31 cellular contexts compared by ENCODE assay signal in genomic region chr11:65300621-65301290, GRCh38. TPM values are rescaled to one million over a fixed set of nuclear protein-coding genes. Genes with fewer than 3 reads are reported as not detected.
A peak's percentile ranks its signal among the peaks of the same experiment; 100 is the strongest.
DNase-seq lines count a peak whose midpoint lies in the region; ATAC-seq and TF ChIP-seq lines count a peak whose summit lies in the region.
"Had no signal": no experiment of that assay in that cellular context is flagged by ENCODE, and none has a peak within 500 bp of the region (broad histone marks: within the 10 kb centered on the region; RNA-seq: fewer than 3 reads in every experiment).

No MANE protein-coding gene starts in this region.

- no peak overlapping the region for H3K9ac ChIP-seq in fibroblast of lung (ENCODE audit: insufficient read depth, low read length)
- H3K9ac ChIP-seq in neural progenitor cell: no peak overlapping the region

- H3K4me3 ChIP-seq in fibroblast of lung (replicated peaks in 1 of 4; ENCODE audit: control extremely low read depth in 1 of 4, insufficient read depth in 1 of 4, low read depth in 3 of 4, low read length in 4 of 4) (no peak overlapping the region), neural progenitor cell (no peak overlapping the region), uterus (no peak overlapping the region)
- H3K4me3 ChIP-seq: GM12878, PC-9, psoas muscle, stomach had no signal

- no peaks in the 10 kb centered on the region for H3K4me1 Mint-ChIP-seq in activated CD4-positive, alpha-beta T cell treated with anti-CD3 and anti-CD28 coated beads, Interleukin-2, amount 10 ng/mL, durations not matched to agents 7 days and 5 days
- H3K4me1 Mint-ChIP-seq in activated CD4-positive, alpha-beta T cell treated with anti-CD3 and anti-CD28 coated beads for 36 hours: no peaks in the 10 kb centered on the region
- H3K4me1 Mint-ChIP-seq in neural progenitor cell: peaks cover 29% of the 10 kb centered on the region
- H3K4me1 Mint-ChIP-seq: CD4-positive, CD25-positive, alpha-beta regulatory T cell had no signal

- H3K79me2 ChIP-seq in fibroblast of lung (ENCODE audit: control insufficient read depth, insufficient read depth, low read length) (no peaks in the 10 kb centered on the region), neural progenitor cell (ENCODE audit: low read depth) (no peaks in the 10 kb centered on the region)

- H3K4me3 Mint-ChIP-seq in activated CD4-positive, alpha-beta T cell treated with anti-CD3 and anti-CD28 coated beads, Interleukin-2, amount 10 ng/mL, durations not matched to agents 7 days and 5 days: no peak overlapping the region
- H3K4me3 Mint-ChIP-seq in activated CD4-positive, alpha-beta T cell treated with anti-CD3 and anti-CD28 coated beads for 36 hours: no peak overlapping the region
- peak overlapping the region; percentile 2 for H3K4me3 Mint-ChIP-seq in neural progenitor cell
- H3K4me3 Mint-ChIP-seq: activated T-cell treated with anti-CD3 and anti-CD28 coated beads, Interleukin-2, amount 50 U/mL, for 4 hours; CD4-positive, CD25-positive, alpha-beta regulatory T cell had no signal

- no peaks in the 10 kb centered on the region for H3K27me3 Mint-ChIP-seq in activated CD4-positive, alpha-beta T cell treated with anti-CD3 and anti-CD28 coated beads, Interleukin-2, amount 10 ng/mL, durations not matched to agents 7 days and 5 days
- H3K27me3 Mint-ChIP-seq in activated CD4-positive, alpha-beta T cell treated with anti-CD3 and anti-CD28 coated beads for 36 hours: no peaks in the 10 kb centered on the region
- peaks cover 10% of the 10 kb centered on the region for H3K27me3 Mint-ChIP-seq in neural progenitor cell (ENCODE audit: insufficient read depth, low read depth)
- H3K27me3 Mint-ChIP-seq: CD4-positive, CD25-positive, alpha-beta regulatory T cell had no signal

- no peaks in the 10 kb centered on the region for H3K9me3 Mint-ChIP-seq in activated CD4-positive, alpha-beta T cell treated with anti-CD3 and anti-CD28 coated beads, Interleukin-2, amount 10 ng/mL, durations not matched to agents 7 days and 5 days
- no peaks in the 10 kb centered on the region for H3K9me3 Mint-ChIP-seq in activated CD4-positive, alpha-beta T cell treated with anti-CD3 and anti-CD28 coated beads for 36 hours (ENCODE audit: low read depth)
- H3K9me3 Mint-ChIP-seq in neural progenitor cell: no peaks in the 10 kb centered on the region
- H3K9me3 Mint-ChIP-seq: activated T-cell treated with anti-CD3 and anti-CD28 coated beads, Interleukin-2, amount 50 U/mL, for 4 hours had no signal

- no peak overlapping the region for H2AFZ ChIP-seq in fibroblast of lung (ENCODE audit: low read length)
- H2AFZ ChIP-seq in neural progenitor cell (replicated peaks): no peak overlapping the region
- H2AFZ ChIP-seq: PC-9 had no signal

- H3K27ac Mint-ChIP-seq in activated CD4-positive, alpha-beta T cell treated with anti-CD3 and anti-CD28 coated beads, Interleukin-2, amount 10 ng/mL, durations not matched to agents 7 days and 5 days: peak overlapping the region; percentile 34
- no peak overlapping the region for H3K27ac Mint-ChIP-seq in activated CD4-positive, alpha-beta T cell treated with anti-CD3 and anti-CD28 coated beads for 36 hours
- H3K27ac Mint-ChIP-seq in neural progenitor cell: no peak overlapping the region

- intact Hi-C loops in activated CD4-positive, alpha-beta T cell treated with anti-CD3 and anti-CD28 coated beads for 36 hours (cut with DNase I, micrococcal nuclease): no loop called here
- intact Hi-C loops in uterus (cut with DNase I; ENCODE audit: low total_unique reads): no loop called here

- CTCF ChIA-PET in activated CD4-positive, alpha-beta T cell treated with anti-CD3 and anti-CD28 coated beads, Interleukin-2, amount 10 ng/mL, durations not matched to agents 7 days and 5 days (lab: Charles Lee): interaction anchor here (0.6 to 1.1 kb wide), 2 partner anchors 29 to 1088 kb away, joined by 3 to 4 read pairs; no protein-coding TSS in a partner anchor
- CTCF ChIA-PET in activated CD4-positive, alpha-beta T cell treated with anti-CD3 and anti-CD28 coated beads for 36 hours (lab: Charles Lee): no interaction called here

- peaks cover 9% of the 10 kb centered on the region for H3F3A ChIP-seq in neural progenitor cell (ENCODE audit: low read depth)

- no peak overlapping the region for H3K4me2 ChIP-seq in fibroblast of lung (ENCODE audit: extremely low read depth, insufficient read depth, low read length)
- H3K4me2 ChIP-seq in neural progenitor cell: no peak overlapping the region

- peaks cover 23% of the 10 kb centered on the region for H3K36me3 Mint-ChIP-seq in activated CD4-positive, alpha-beta T cell treated with anti-CD3 and anti-CD28 coated beads, Interleukin-2, amount 10 ng/mL, durations not matched to agents 7 days and 5 days (ENCODE audit: low read depth)
- H3K36me3 Mint-ChIP-seq in activated CD4-positive, alpha-beta T cell treated with anti-CD3 and anti-CD28 coated beads for 36 hours (ENCODE audit: low read depth): peaks cover 25% of the 10 kb centered on the region
- H3K36me3 Mint-ChIP-seq in neural progenitor cell: peaks cover 22% of the 10 kb centered on the region

- H3K27ac ChIP-seq in fibroblast of lung (ENCODE audit: insufficient read depth, low read length) (peak overlapping the region; percentile 80), neural progenitor cell (no peak overlapping the region), uterus (peak overlapping the region; percentile 91 to 95)
- H3K27ac ChIP-seq: 22Rv1, HL-60, PC-9, psoas muscle, VCaP had no signal

- H3K27me3 ChIP-seq in fibroblast of lung (ENCODE audit: control insufficient read depth, insufficient read depth, low read length) (no peaks in the 10 kb centered on the region), neural progenitor cell (no peaks in the 10 kb centered on the region), uterus (no peaks in the 10 kb centered on the region)
- H3K27me3 ChIP-seq: stomach had no signal

- H4K20me1 ChIP-seq in fibroblast of lung (ENCODE audit: control insufficient read depth, extremely low read depth, insufficient read depth, low read length) (no peaks in the 10 kb centered on the region), neural progenitor cell (ENCODE audit: low read depth) (peaks cover 14% of the 10 kb centered on the region)

- TF ChIP-seq CTCF in fibroblast of lung (conservative IDR thresholded peaks at IDR 0.05 in 1 of 2, IDR thresholded peaks at IDR 0.05 in 1 of 2; ENCODE audit: low read depth in 1 of 2, low read length in 2 of 2) (no peak), neural progenitor cell (IDR thresholded peaks at IDR 0.05) (no peak), uterus (IDR thresholded peaks at IDR 0.05) (no peak)

- no peak for ATAC-seq in activated CD4-positive, alpha-beta T cell treated with anti-CD3 and anti-CD28 coated beads for 36 hours
- ATAC-seq in HG02610 (IDR thresholded peaks at IDR 0.05; ENCODE audit: unreplicated experiment) (no peak), esophagus mucosa (no peak)
- ATAC-seq: activated T-cell treated with anti-CD3 and anti-CD28 coated beads, Interleukin-2, amount 50 U/mL, for 4 hours; GM12878; psoas muscle had no signal

- no peak for TF ChIP-seq POLR2A in uterus (IDR thresholded peaks at IDR 0.05)

- no peak for DNase-seq in activated CD4-positive, alpha-beta T cell treated with anti-CD3 and anti-CD28 coated beads, Interleukin-2, amount 10 ng/mL, durations not matched to agents 7 days and 5 days
- no peak for DNase-seq in activated CD4-positive, alpha-beta T cell treated with anti-CD3 and anti-CD28 coated beads for 36 hours
- DNase-seq in fibroblast of lung (ENCODE audit: low read depth in 2 of 2) (no peak), neural progenitor cell (ENCODE audit: low spot score) (no peak), uterus (no peak), AG08395 (ENCODE audit: low spot score) (no peak)
- DNase-seq: activated CD4-positive, alpha-beta T cell treated with anti-CD3 and anti-CD28 coated beads, Interleukin-2, amount 50 U/mL, for 1 hour; activated gamma-delta T cell treated with Interleukin-2 at 50 U/mL for 16 hours; activated T-cell treated with anti-CD3 and anti-CD28 coated beads, Interleukin-2, amount 50 U/mL, for 4 hours; CD4-positive, CD25-positive, alpha-beta regulatory T cell; head of caudate nucleus; kidney glomerular epithelial cell; mammary epithelial cell; NCI-H1092; NCI-H1694 treated with DMSO at 0.1 percent for 48 hours; NCI-H510A; NK-92 treated with Interleukin-12 subunit alpha and Interleukin-12 subunit beta, amount 100 ng/mL, for 24 hours; PC-9; SHP77; stimulated activated CD8-positive, alpha-beta memory T cell treated with anti-CD3 and anti-CD28 coated beads, Interleukin-4, amount 100 ng/mL, for 48 hours; stomach; T-helper 9 cell had no signal

- H3K36me3 ChIP-seq in fibroblast of lung (ENCODE audit: control insufficient read depth, insufficient read depth, low read length) (peaks cover 14% of the 10 kb centered on the region), neural progenitor cell (no peaks in the 10 kb centered on the region), uterus (no peaks in the 10 kb centered on the region)

- H3K9me3 ChIP-seq in fibroblast of lung (ENCODE audit: control insufficient read depth, insufficient read depth, low read depth, low read length): no peaks in the 10 kb centered on the region
- no peaks in the 10 kb centered on the region for H3K9me3 ChIP-seq in neural progenitor cell (ENCODE audit: low read depth)
- no peaks in the 10 kb centered on the region for H3K9me3 ChIP-seq in uterus
- H3K9me3 ChIP-seq: psoas muscle, stomach had no signal

- POLR2A ChIA-PET in activated CD4-positive, alpha-beta T cell treated with anti-CD3 and anti-CD28 coated beads, Interleukin-2, amount 10 ng/mL, durations not matched to agents 7 days and 5 days (lab: Charles Lee): no interaction called here
- POLR2A ChIA-PET in activated CD4-positive, alpha-beta T cell treated with anti-CD3 and anti-CD28 coated beads for 36 hours (lab: Charles Lee): interaction anchor here (0.7 kb wide), 1 partner anchor 11 kb away, joined by 4 read pairs; no protein-coding TSS in a partner anchor

- H3K4me1 ChIP-seq in fibroblast of lung (ENCODE audit: control insufficient read depth, extremely low read depth, insufficient read depth, low read length) (peaks cover 46% of the 10 kb centered on the region), neural progenitor cell (peaks cover 13% of the 10 kb centered on the region), uterus (peaks cover 0 to 35% of the 10 kb centered on the region in 2 donors)

RNA-seq across cellular contexts. Expression of gene CDC42EP2, which starts 13.9 kb away (rescaled TPM):
- total RNA-seq in activated CD4-positive, alpha-beta T cell treated with anti-CD3 and anti-CD28 coated beads, Interleukin-2, amount 10 ng/mL, durations not matched to agents 7 days and 5 days: under 1 TPM; 0.25 to 0.67 TPM
- under 1 TPM; 0.91 to 0.93 TPM for total RNA-seq in activated CD4-positive, alpha-beta T cell treated with anti-CD3 and anti-CD28 coated beads for 36 hours
- 12.3 and 25.6 TPM in 2 replicates for total RNA-seq in fibroblast of lung
- 31.7 and 48.4 TPM in 2 replicates for polyA plus RNA-seq in fibroblast of lung
- polyA plus RNA-seq in fibroblast of lung (2012): 56.1 and 78.8 TPM in 2 replicates
- polyA minus RNA-seq in fibroblast of lung (ENCODE audit: low replicate concordance): 164 and 172 TPM in 2 replicates
- total RNA-seq in neural progenitor cell (ENCODE audit: low replicate concordance): 0.11 and 0.87 TPM in 2 replicates
- 10 to 100 TPM in 3 of 4 donors, 1 to 10 TPM in 1; 9.7 to 65.3 (median 33.2) TPM for total RNA-seq in uterus
- total RNA-seq in esophagus mucosa: 0.92 TPM
- polyA plus RNA-seq: CD4-positive, CD25-positive, alpha-beta regulatory T cell had no signal

RNA-seq across cellular contexts. Expression of gene DPF2, which starts 32.9 kb away (rescaled TPM):
- 10 to 100 TPM; 61.1 to 75.6 TPM for total RNA-seq in activated CD4-positive, alpha-beta T cell treated with anti-CD3 and anti-CD28 coated beads, Interleukin-2, amount 10 ng/mL, durations not matched to agents 7 days and 5 days
- 10 to 100 TPM; 67.5 to 69.0 TPM for total RNA-seq in activated CD4-positive, alpha-beta T cell treated with anti-CD3 and anti-CD28 coated beads for 36 hours
- total RNA-seq in fibroblast of lung (37.5 and 42.9 TPM in 2 replicates), neural progenitor cell (ENCODE audit: low replicate concordance) (63.3 and 72.1 TPM in 2 replicates), uterus (100 to 1,000 TPM in 1 of 4 donors, 10 to 100 TPM in 3; 16.1 to 108 (median 56.8) TPM), esophagus mucosa (30.4 TPM)
- polyA plus RNA-seq in fibroblast of lung: 55.1 and 76.4 TPM in 2 replicates
- polyA plus RNA-seq in fibroblast of lung (2012): 38.3 and 46.3 TPM in 2 replicates
- polyA minus RNA-seq in fibroblast of lung (ENCODE audit: low replicate concordance): 95.3 and 148 TPM in 2 replicates

RNA-seq across cellular contexts. Expression of gene POLA2, which starts 39.0 kb away (rescaled TPM):
- total RNA-seq in activated CD4-positive, alpha-beta T cell treated with anti-CD3 and anti-CD28 coated beads, Interleukin-2, amount 10 ng/mL, durations not matched to agents 7 days and 5 days: 10 to 100 TPM; 47.7 to 55.2 TPM
- 10 to 100 TPM; 63.1 to 83.3 TPM for total RNA-seq in activated CD4-positive, alpha-beta T cell treated with anti-CD3 and anti-CD28 coated beads for 36 hours
- total RNA-seq in fibroblast of lung (1.0 and 2.8 TPM in 2 replicates), neural progenitor cell (ENCODE audit: low replicate concordance) (33.3 and 47.7 TPM in 2 replicates), uterus (10 to 100 TPM in 2 of 4 donors, 1 to 10 TPM in 2; 3.3 to 13.5 (median 7.6) TPM), esophagus mucosa (11.2 TPM)
- 9.8 and 33.6 TPM in 2 replicates for polyA plus RNA-seq in fibroblast of lung
- polyA plus RNA-seq in fibroblast of lung (2012): 6.7 and 20.1 TPM in 2 replicates
- 14.6 and 53.5 TPM in 2 replicates for polyA minus RNA-seq in fibroblast of lung (ENCODE audit: low replicate concordance)

RNA-seq across cellular contexts. Expression of gene TIGD3, which starts 53.8 kb away (rescaled TPM):
- total RNA-seq in activated CD4-positive, alpha-beta T cell treated with anti-CD3 and anti-CD28 coated beads, Interleukin-2, amount 10 ng/mL, durations not matched to agents 7 days and 5 days: under 1 TPM; 0.42 to 0.79 TPM
- total RNA-seq in activated CD4-positive, alpha-beta T cell treated with anti-CD3 and anti-CD28 coated beads for 36 hours: 1 to 10 TPM in 1 of 2 experiments, under 1 TPM in 1; 0.58 to 1.1 TPM
- under 0.01 and 0.17 TPM in 2 replicates for total RNA-seq in fibroblast of lung
- 0.03 TPM in 1 of 2 replicates, not detected in the other for polyA plus RNA-seq in fibroblast of lung
- 0.07 and 0.08 TPM in 2 replicates for polyA plus RNA-seq in fibroblast of lung (2012)
- not detected in 2 replicates for polyA minus RNA-seq in fibroblast of lung (ENCODE audit: low replicate concordance)
- 2.5 and 4.3 TPM in 2 replicates for total RNA-seq in neural progenitor cell (ENCODE audit: low replicate concordance)
- total RNA-seq in uterus: under 1 TPM in 2 of 4 donors, not detected in 2; under 0.01 to 0.35 TPM
- 0.16 TPM for total RNA-seq in esophagus mucosa
- total RNA-seq: mammary epithelial cell, skeletal muscle tissue, ureter had no signal
